In genomic region chr5:65481635-65482271, GRCh38 we compare ENCODE assay signal across 1 cellular context.
TF ChIP-seq lines count a peak whose summit lies in the region.

TSS of gene ADAMTS6 (minus strand) at chr5:65481920. CDS start at chr5:65473673, 8,247 bp downstream.

TF ChIP-seq in H1, 55 proteins besides CTCF, POLR2A, EP300 and RAD21 (continued from another document):
- no peak for TF ChIP-seq HDAC2 (IDR thresholded peaks at IDR 0.05; ENCODE audit: borderline replicate concordance in 1 of 2, low read depth in 2 of 2, low read length in 2 of 2)
- TF ChIP-seq, protein P1, sequence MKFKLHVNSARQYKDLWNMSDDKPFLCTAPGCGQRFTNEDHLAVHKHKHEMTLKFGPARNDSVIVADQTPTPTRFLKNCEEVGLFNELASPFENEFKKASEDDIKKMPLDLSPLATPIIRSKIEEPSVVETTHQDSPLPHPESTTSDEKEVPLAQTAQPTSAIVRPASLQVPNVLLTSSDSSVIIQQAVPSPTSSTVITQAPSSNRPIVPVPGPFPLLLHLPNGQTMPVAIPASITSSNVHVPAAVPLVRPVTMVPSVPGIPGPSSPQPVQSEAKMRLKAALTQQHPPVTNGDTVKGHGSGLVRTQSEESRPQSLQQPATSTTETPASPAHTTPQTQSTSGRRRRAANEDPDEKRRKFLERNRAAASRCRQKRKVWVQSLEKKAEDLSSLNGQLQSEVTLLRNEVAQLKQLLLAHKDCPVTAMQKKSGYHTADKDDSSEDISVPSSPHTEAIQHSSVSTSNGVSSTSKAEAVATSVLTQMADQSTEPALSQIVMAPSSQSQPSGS (IDR thresholded peaks at IDR 0.05; ENCODE audit: low read length) = peak; percentile 80; the same call in 1 of the 2 replicates
- TF ChIP-seq RBBP5 (IDR thresholded peaks at IDR 0.05; ENCODE audit: borderline replicate concordance, low read depth, low read length) = 0 out of 2 replicates have a peak, but pooled peaks have one; percentile 35
- TF ChIP-seq CBX5 (IDR thresholded peaks at IDR 0.05; ENCODE audit: low read depth, low read length) = no peak
- no peak for TF ChIP-seq PHF8 (conservative IDR thresholded peaks at IDR 0.05; ENCODE audit: low read depth, low read length)
- no peak for TF ChIP-seq KDM5A (IDR thresholded peaks at IDR 0.05; ENCODE audit: low read length)
- TF ChIP-seq CTBP2 (IDR thresholded peaks at IDR 0.05; ENCODE audit: borderline replicate concordance, insufficient read depth, insufficient read length, low read length) = no peak
- 0 out of 2 replicates have a peak, but pooled peaks have one; percentile 31 for TF ChIP-seq E2F6 (IDR thresholded peaks at IDR 0.05)
- no peak for TF ChIP-seq SIX5 (IDR thresholded peaks at IDR 0.05; ENCODE audit: low read depth, low read length)
- TF ChIP-seq KDM4A (IDR thresholded peaks at IDR 0.05; ENCODE audit: low read depth, low read length, severe bottlenecking) = peak; percentile 45
- no peak for TF ChIP-seq KDM1A (IDR thresholded peaks at IDR 0.05; ENCODE audit: borderline replicate concordance, low read length)
- no peak for TF ChIP-seq RXRA (IDR thresholded peaks at IDR 0.05; ENCODE audit: insufficient read depth, low read depth, low read length)
- TF ChIP-seq SP1 (IDR thresholded peaks at IDR 0.05; ENCODE audit: low read depth, low read length) = peak; percentile 73; the same call in 1 of the 2 replicates
- TF ChIP-seq ATF3 (IDR thresholded peaks at IDR 0.05; ENCODE audit: insufficient read depth, low read depth, low read length) = peak; percentile 59; the same call in 1 of the 2 replicates
- TF ChIP-seq, protein P2, sequence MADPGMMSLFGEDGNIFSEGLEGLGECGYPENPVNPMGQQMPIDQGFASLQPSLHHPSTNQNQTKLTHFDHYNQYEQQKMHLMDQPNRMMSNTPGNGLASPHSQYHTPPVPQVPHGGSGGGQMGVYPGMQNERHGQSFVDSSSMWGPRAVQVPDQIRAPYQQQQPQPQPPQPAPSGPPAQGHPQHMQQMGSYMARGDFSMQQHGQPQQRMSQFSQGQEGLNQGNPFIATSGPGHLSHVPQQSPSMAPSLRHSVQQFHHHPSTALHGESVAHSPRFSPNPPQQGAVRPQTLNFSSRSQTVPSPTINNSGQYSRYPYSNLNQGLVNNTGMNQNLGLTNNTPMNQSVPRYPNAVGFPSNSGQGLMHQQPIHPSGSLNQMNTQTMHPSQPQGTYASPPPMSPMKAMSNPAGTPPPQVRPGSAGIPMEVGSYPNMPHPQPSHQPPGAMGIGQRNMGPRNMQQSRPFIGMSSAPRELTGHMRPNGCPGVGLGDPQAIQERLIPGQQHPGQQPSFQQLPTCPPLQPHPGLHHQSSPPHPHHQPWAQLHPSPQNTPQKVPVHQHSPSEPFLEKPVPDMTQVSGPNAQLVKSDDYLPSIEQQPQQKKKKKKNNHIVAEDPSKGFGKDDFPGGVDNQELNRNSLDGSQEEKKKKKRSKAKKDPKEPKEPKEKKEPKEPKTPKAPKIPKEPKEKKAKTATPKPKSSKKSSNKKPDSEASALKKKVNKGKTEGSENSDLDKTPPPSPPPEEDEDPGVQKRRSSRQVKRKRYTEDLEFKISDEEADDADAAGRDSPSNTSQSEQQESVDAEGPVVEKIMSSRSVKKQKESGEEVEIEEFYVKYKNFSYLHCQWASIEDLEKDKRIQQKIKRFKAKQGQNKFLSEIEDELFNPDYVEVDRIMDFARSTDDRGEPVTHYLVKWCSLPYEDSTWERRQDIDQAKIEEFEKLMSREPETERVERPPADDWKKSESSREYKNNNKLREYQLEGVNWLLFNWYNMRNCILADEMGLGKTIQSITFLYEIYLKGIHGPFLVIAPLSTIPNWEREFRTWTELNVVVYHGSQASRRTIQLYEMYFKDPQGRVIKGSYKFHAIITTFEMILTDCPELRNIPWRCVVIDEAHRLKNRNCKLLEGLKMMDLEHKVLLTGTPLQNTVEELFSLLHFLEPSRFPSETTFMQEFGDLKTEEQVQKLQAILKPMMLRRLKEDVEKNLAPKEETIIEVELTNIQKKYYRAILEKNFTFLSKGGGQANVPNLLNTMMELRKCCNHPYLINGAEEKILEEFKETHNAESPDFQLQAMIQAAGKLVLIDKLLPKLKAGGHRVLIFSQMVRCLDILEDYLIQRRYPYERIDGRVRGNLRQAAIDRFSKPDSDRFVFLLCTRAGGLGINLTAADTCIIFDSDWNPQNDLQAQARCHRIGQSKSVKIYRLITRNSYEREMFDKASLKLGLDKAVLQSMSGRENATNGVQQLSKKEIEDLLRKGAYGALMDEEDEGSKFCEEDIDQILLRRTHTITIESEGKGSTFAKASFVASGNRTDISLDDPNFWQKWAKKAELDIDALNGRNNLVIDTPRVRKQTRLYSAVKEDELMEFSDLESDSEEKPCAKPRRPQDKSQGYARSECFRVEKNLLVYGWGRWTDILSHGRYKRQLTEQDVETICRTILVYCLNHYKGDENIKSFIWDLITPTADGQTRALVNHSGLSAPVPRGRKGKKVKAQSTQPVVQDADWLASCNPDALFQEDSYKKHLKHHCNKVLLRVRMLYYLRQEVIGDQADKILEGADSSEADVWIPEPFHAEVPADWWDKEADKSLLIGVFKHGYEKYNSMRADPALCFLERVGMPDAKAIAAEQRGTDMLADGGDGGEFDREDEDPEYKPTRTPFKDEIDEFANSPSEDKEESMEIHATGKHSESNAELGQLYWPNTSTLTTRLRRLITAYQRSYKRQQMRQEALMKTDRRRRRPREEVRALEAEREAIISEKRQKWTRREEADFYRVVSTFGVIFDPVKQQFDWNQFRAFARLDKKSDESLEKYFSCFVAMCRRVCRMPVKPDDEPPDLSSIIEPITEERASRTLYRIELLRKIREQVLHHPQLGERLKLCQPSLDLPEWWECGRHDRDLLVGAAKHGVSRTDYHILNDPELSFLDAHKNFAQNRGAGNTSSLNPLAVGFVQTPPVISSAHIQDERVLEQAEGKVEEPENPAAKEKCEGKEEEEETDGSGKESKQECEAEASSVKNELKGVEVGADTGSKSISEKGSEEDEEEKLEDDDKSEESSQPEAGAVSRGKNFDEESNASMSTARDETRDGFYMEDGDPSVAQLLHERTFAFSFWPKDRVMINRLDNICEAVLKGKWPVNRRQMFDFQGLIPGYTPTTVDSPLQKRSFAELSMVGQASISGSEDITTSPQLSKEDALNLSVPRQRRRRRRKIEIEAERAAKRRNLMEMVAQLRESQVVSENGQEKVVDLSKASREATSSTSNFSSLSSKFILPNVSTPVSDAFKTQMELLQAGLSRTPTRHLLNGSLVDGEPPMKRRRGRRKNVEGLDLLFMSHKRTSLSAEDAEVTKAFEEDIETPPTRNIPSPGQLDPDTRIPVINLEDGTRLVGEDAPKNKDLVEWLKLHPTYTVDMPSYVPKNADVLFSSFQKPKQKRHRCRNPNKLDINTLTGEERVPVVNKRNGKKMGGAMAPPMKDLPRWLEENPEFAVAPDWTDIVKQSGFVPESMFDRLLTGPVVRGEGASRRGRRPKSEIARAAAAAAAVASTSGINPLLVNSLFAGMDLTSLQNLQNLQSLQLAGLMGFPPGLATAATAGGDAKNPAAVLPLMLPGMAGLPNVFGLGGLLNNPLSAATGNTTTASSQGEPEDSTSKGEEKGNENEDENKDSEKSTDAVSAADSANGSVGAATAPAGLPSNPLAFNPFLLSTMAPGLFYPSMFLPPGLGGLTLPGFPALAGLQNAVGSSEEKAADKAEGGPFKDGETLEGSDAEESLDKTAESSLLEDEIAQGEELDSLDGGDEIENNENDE (IDR thresholded peaks at IDR 0.05; ENCODE audit: insufficient replicate concordance, low read length) = no peak
- no peak for TF ChIP-seq SAP30 (IDR thresholded peaks at IDR 0.05; ENCODE audit: insufficient read depth, insufficient replicate concordance, low read length)
- TF ChIP-seq CHD1 (IDR thresholded peaks at IDR 0.05; ENCODE audit: low read depth, low read length) = no peak
- TF ChIP-seq EGR1 (IDR thresholded peaks at IDR 0.05; ENCODE audit: borderline replicate concordance, low read depth, low read length) = no peak
- peak; percentile 79; the same call in 1 of the 2 replicates for TF ChIP-seq TCF12 (IDR thresholded peaks at IDR 0.05; ENCODE audit: low read depth, low read length)
- no peak for TF ChIP-seq NANOG (IDR thresholded peaks at IDR 0.05; ENCODE audit: insufficient read depth, low read depth, low read length, poor library complexity, severe bottlenecking)
- no peak for TF ChIP-seq SUZ12 (IDR thresholded peaks at IDR 0.05; ENCODE audit: low read length)
- no peak for TF ChIP-seq SRF (IDR thresholded peaks at IDR 0.05; ENCODE audit: low read depth, low read length)
- no peak for TF ChIP-seq FOSL1 (IDR thresholded peaks at IDR 0.05; ENCODE audit: insufficient read depth, low read depth, low read length)
- TF ChIP-seq JUN (IDR thresholded peaks at IDR 0.05; ENCODE audit: low read depth, low read length) = 0 out of 2 replicates have a peak, but pooled peaks have one; percentile 47
- TF ChIP-seq, protein P3, sequence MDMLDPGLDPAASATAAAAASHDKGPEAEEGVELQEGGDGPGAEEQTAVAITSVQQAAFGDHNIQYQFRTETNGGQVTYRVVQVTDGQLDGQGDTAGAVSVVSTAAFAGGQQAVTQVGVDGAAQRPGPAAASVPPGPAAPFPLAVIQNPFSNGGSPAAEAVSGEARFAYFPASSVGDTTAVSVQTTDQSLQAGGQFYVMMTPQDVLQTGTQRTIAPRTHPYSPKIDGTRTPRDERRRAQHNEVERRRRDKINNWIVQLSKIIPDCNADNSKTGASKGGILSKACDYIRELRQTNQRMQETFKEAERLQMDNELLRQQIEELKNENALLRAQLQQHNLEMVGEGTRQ (IDR thresholded peaks at IDR 0.05; ENCODE audit: low read length) = peak; percentile 85
- TF ChIP-seq GABPA (IDR thresholded peaks at IDR 0.05; ENCODE audit: borderline replicate concordance, insufficient read depth, low read length) = no peak
- peak; percentile 46; the same call in 1 of the 2 replicates for TF ChIP-seq TBP (IDR thresholded peaks at IDR 0.05; ENCODE audit: low read depth, low read length)
- 0 out of 2 replicates have a peak, but pooled peaks have one; percentile 9 for TF ChIP-seq CHD2 (IDR thresholded peaks at IDR 0.05; ENCODE audit: low read length)
- peak; percentile 96 for TF ChIP-seq ASH2L (IDR thresholded peaks at IDR 0.05; ENCODE audit: low read length)
- no peak for TF ChIP-seq YY1 (IDR thresholded peaks at IDR 0.05; ENCODE audit: low read depth, low read length)
- no peak for TF ChIP-seq SP4 (IDR thresholded peaks at IDR 0.05; ENCODE audit: low read length)
- no peak for TF ChIP-seq POU5F1 (IDR thresholded peaks at IDR 0.05; ENCODE audit: low read depth, low read length)
- no peak for TF ChIP-seq RFX5 (IDR thresholded peaks at IDR 0.05; ENCODE audit: borderline replicate concordance, low read depth, low read length)
- TF ChIP-seq MAFK (IDR thresholded peaks at IDR 0.05; ENCODE audit: low read depth, low read length) = no peak
- no peak for TF ChIP-seq BRCA1 (IDR thresholded peaks at IDR 0.05; ENCODE audit: low read depth, low read length)
- no peak for TF ChIP-seq CEBPB (IDR thresholded peaks at IDR 0.05; ENCODE audit: low read depth, low read length)
- TF ChIP-seq GTF2F1 (IDR thresholded peaks at IDR 0.05; ENCODE audit: borderline replicate concordance, low read depth, low read length) = no peak
- no peak for TF ChIP-seq SP2 (IDR thresholded peaks at IDR 0.05; ENCODE audit: low read length)
- no peak for TF ChIP-seq TAF7 (optimal IDR thresholded peaks at IDR 0.05; ENCODE audit: borderline replicate concordance, low read depth, low read length)
- TF ChIP-seq POLR2AphosphoS5 (IDR thresholded peaks at IDR 0.05; ENCODE audit: low read depth, low read length) = peak; percentile 78
- TF ChIP-seq JUND (IDR thresholded peaks at IDR 0.05; ENCODE audit: low read length) = no peak
- no peak for TF ChIP-seq RNF2 (IDR thresholded peaks at IDR 0.05; ENCODE audit: borderline replicate concordance, low read depth, low read length, missing control alignments, poor library complexity, severe bottlenecking)
- TF ChIP-seq CREB1 (IDR thresholded peaks at IDR 0.05) = peak; percentile 86
- TF ChIP-seq SIRT6 (IDR thresholded peaks at IDR 0.05; ENCODE audit: low read length) = no peak
- TF ChIP-seq BACH1 (IDR thresholded peaks at IDR 0.05; ENCODE audit: low read length) = no peak
- TF ChIP-seq CBX8 (IDR thresholded peaks at IDR 0.05; ENCODE audit: borderline replicate concordance, low read depth, low read length) = no peak
- TF ChIP-seq EZH2 (IDR thresholded peaks at IDR 0.05; ENCODE audit: low read depth, low read length, severe bottlenecking) = no peak
